34 cellular contexts compared by ENCODE assay signal in genomic region chr4:188121530-188121929, GRCh38. TPM values are rescaled to one million over a fixed set of nuclear protein-coding genes. Genes with fewer than 3 reads are reported as not detected.
"Had no signal": no experiment of that assay in that cellular context is flagged by ENCODE, and none has a peak within 500 bp of the region (broad histone marks: within the 10 kb centered on the region; RNA-seq: fewer than 3 reads in every experiment).

No MANE protein-coding gene starts in this region.

- H3K4me3 ChIP-seq: ascending aorta, breast epithelium, cardiac muscle cell, colonic mucosa, esophagus muscularis mucosa, gastrocnemius medialis, heart left ventricle had no signal

- H3K4me3 Mint-ChIP-seq: activated CD4-positive, alpha-beta memory T cell treated with anti-CD3 and anti-CD28 coated beads for 36 hours; activated CD4-positive, alpha-beta T cell treated with anti-CD3 and anti-CD28 coated beads for 36 hours; activated CD4-positive, alpha-beta T cell treated with anti-CD3 and anti-CD28 coated beads, Interleukin-2, amount 10 ng/mL, durations not matched to agents 24 days and 14 days; activated CD8-positive, alpha-beta memory T cell treated with anti-CD3 and anti-CD28 coated beads, Interleukin-2, amount 10 ng/mL, durations not matched to agents 7 days and 5 days; activated CD8-positive, alpha-beta T cell treated with anti-CD3 and anti-CD28 coated beads, Interleukin-2, amount 10 ng/mL, durations not matched to agents 7 days and 5 days; activated naive CD4-positive, alpha-beta T cell treated with anti-CD3 and anti-CD28 coated beads, Interleukin-2, amount 10 ng/mL, durations not matched to agents 7 days and 5 days; activated naive CD8-positive, alpha-beta T cell treated with anti-CD3 and anti-CD28 coated beads, Interleukin-2, amount 10 ng/mL, durations not matched to agents 7 days and 5 days; brain; T-helper 17 cell; T-helper 2 cell treated with Interferon-gamma antibody and Interleukin-4, amounts not matched to agents 5 μg/mL and 100 μg/mL, for 36 hours had no signal

- H3K36me3 Mint-ChIP-seq: activated CD4-positive, alpha-beta memory T cell treated with anti-CD3 and anti-CD28 coated beads for 36 hours; activated CD8-positive, alpha-beta memory T cell treated with anti-CD3 and anti-CD28 coated beads, Interleukin-2, amount 10 ng/mL, durations not matched to agents 7 days and 5 days; activated naive CD4-positive, alpha-beta T cell treated with anti-CD3 and anti-CD28 coated beads, Interleukin-2, amount 10 ng/mL, durations not matched to agents 7 days and 5 days; activated naive CD8-positive, alpha-beta T cell treated with anti-CD3 and anti-CD28 coated beads, Interleukin-2, amount 10 ng/mL, durations not matched to agents 7 days and 5 days; brain had no signal

- ATAC-seq: activated CD4-positive, alpha-beta T cell treated with anti-CD3 and anti-CD28 coated beads for 36 hours; activated CD8-positive, alpha-beta memory T cell treated with anti-CD3 and anti-CD28 coated beads, Interleukin-2, amount 10 ng/mL, durations not matched to agents 7 days and 5 days; activated CD8-positive, alpha-beta T cell treated with anti-CD3 and anti-CD28 coated beads, Interleukin-2, amount 10 ng/mL, durations not matched to agents 7 days and 5 days; activated naive CD4-positive, alpha-beta T cell treated with anti-CD3 and anti-CD28 coated beads, Interleukin-2, amount 50 U/mL, for 72 hours; foreskin keratinocyte; gastrocnemius medialis; heart left ventricle; T-helper 17 cell had no signal

- H3K27ac ChIP-seq: ascending aorta, breast epithelium, cardiac muscle cell, colonic mucosa, esophagus muscularis mucosa, foreskin keratinocyte, gastrocnemius medialis, heart left ventricle, WERI-Rb-1 had no signal

- H3K36me3 ChIP-seq: ascending aorta, breast epithelium, cardiac muscle cell, colonic mucosa, esophagus muscularis mucosa, gastrocnemius medialis, heart left ventricle, WERI-Rb-1 had no signal

- H3K27me3 ChIP-seq: ascending aorta, breast epithelium, cardiac muscle cell, colonic mucosa, esophagus muscularis mucosa, foreskin keratinocyte, gastrocnemius medialis, heart left ventricle had no signal

- H3K4me1 ChIP-seq: ascending aorta, breast epithelium, colonic mucosa, esophagus muscularis mucosa, foreskin keratinocyte, gastrocnemius medialis, heart left ventricle had no signal

- H3K9me3 ChIP-seq: ascending aorta, breast epithelium, colonic mucosa, esophagus muscularis mucosa, gastrocnemius medialis, heart left ventricle had no signal

- DNase-seq: activated CD4-positive, alpha-beta memory T cell treated with anti-CD3 and anti-CD28 coated beads for 36 hours; activated CD4-positive, alpha-beta T cell treated with anti-CD3 and anti-CD28 coated beads for 36 hours; activated CD4-positive, alpha-beta T cell treated with anti-CD3 and anti-CD28 coated beads, Interleukin-2, amount 10 ng/mL, durations not matched to agents 24 days and 14 days; activated CD4-positive, CD25-positive, alpha-beta regulatory T cell; activated CD4-positive, CD25-positive, alpha-beta regulatory T cell treated with anti-CD3 and anti-CD28 coated beads, Interleukin-2, amount 50 U/mL, for 72 hours; activated CD8-positive, alpha-beta memory T cell treated with anti-CD3 and anti-CD28 coated beads, Interleukin-2, amount 10 ng/mL, durations not matched to agents 7 days and 5 days; activated CD8-positive, alpha-beta memory T cell treated with anti-CD3 and anti-CD28 coated beads, Interleukin-2, amount 50 U/mL, for 4 hours; activated CD8-positive, alpha-beta T cell treated with anti-CD3 and anti-CD28 coated beads, Interleukin-2, amount 10 ng/mL, durations not matched to agents 7 days and 5 days; activated gamma-delta T cell; activated naive CD4-positive, alpha-beta T cell; activated naive CD4-positive, alpha-beta T cell treated with anti-CD3 and anti-CD28 coated beads, Interleukin-2, amount 10 ng/mL, durations not matched to agents 7 days and 5 days; activated naive CD8-positive, alpha-beta T cell treated with anti-CD3 and anti-CD28 coated beads, Interleukin-2, amount 10 ng/mL, durations not matched to agents 7 days and 5 days; activated T-cell treated with anti-CD3 and anti-CD28 coated beads, Interleukin-2, amount 50 U/mL, for 1 hour; activated T-cell treated with anti-CD3 and anti-CD28 coated beads, Interleukin-2, amount 50 U/mL, for 48 hours; central memory CD4-positive, alpha-beta T cell; cerebellar nuclear complex; colonic mucosa; effector CD8-positive, alpha-beta T cell; erythroblast; foreskin keratinocyte; gastrocnemius medialis; glutamatergic neuron; heart left ventricle; T-helper 17 cell; T1000; WERI-Rb-1 had no signal

- H3K27me3 Mint-ChIP-seq: activated CD4-positive, alpha-beta memory T cell treated with anti-CD3 and anti-CD28 coated beads for 36 hours; activated CD4-positive, alpha-beta T cell treated with anti-CD3 and anti-CD28 coated beads for 36 hours; activated CD4-positive, alpha-beta T cell treated with anti-CD3 and anti-CD28 coated beads, Interleukin-2, amount 10 ng/mL, durations not matched to agents 24 days and 14 days; activated CD8-positive, alpha-beta memory T cell treated with anti-CD3 and anti-CD28 coated beads, Interleukin-2, amount 10 ng/mL, durations not matched to agents 7 days and 5 days; activated naive CD4-positive, alpha-beta T cell treated with anti-CD3 and anti-CD28 coated beads, Interleukin-2, amount 10 ng/mL, durations not matched to agents 7 days and 5 days; activated naive CD8-positive, alpha-beta T cell treated with anti-CD3 and anti-CD28 coated beads, Interleukin-2, amount 10 ng/mL, durations not matched to agents 7 days and 5 days; T-helper 17 cell had no signal

- H3K27ac Mint-ChIP-seq: activated CD4-positive, alpha-beta memory T cell treated with anti-CD3 and anti-CD28 coated beads for 36 hours; activated CD4-positive, alpha-beta T cell treated with anti-CD3 and anti-CD28 coated beads for 36 hours; activated CD4-positive, alpha-beta T cell treated with anti-CD3 and anti-CD28 coated beads, Interleukin-2, amount 10 ng/mL, durations not matched to agents 24 days and 14 days; activated CD8-positive, alpha-beta memory T cell treated with anti-CD3 and anti-CD28 coated beads, Interleukin-2, amount 10 ng/mL, durations not matched to agents 7 days and 5 days; activated CD8-positive, alpha-beta T cell treated with anti-CD3 and anti-CD28 coated beads, Interleukin-2, amount 10 ng/mL, durations not matched to agents 7 days and 5 days; activated naive CD4-positive, alpha-beta T cell treated with anti-CD3 and anti-CD28 coated beads, Interleukin-2, amount 10 ng/mL, durations not matched to agents 7 days and 5 days; activated naive CD4-positive, alpha-beta T cell treated with anti-CD3 and anti-CD28 coated beads, Interleukin-2, amount 50 U/mL, for 72 hours; activated naive CD8-positive, alpha-beta T cell treated with anti-CD3 and anti-CD28 coated beads, Interleukin-2, amount 10 ng/mL, durations not matched to agents 7 days and 5 days; brain; T-helper 17 cell; T-helper 2 cell treated with Interferon-gamma antibody and Interleukin-4, amounts not matched to agents 5 μg/mL and 100 μg/mL, for 36 hours had no signal

- H3K4me1 Mint-ChIP-seq: activated CD4-positive, alpha-beta T cell treated with anti-CD3 and anti-CD28 coated beads for 36 hours; activated CD4-positive, alpha-beta T cell treated with anti-CD3 and anti-CD28 coated beads, Interleukin-2, amount 10 ng/mL, durations not matched to agents 24 days and 14 days; activated CD8-positive, alpha-beta memory T cell treated with anti-CD3 and anti-CD28 coated beads, Interleukin-2, amount 10 ng/mL, durations not matched to agents 7 days and 5 days; activated naive CD4-positive, alpha-beta T cell treated with anti-CD3 and anti-CD28 coated beads, Interleukin-2, amount 10 ng/mL, durations not matched to agents 7 days and 5 days; activated naive CD8-positive, alpha-beta T cell treated with anti-CD3 and anti-CD28 coated beads, Interleukin-2, amount 10 ng/mL, durations not matched to agents 7 days and 5 days; brain; T-helper 17 cell had no signal

RNA-seq across cellular contexts. Expression of gene TRIML2, which starts 12.1 kb away (rescaled TPM):
- total RNA-seq: activated CD4-positive, alpha-beta memory T cell treated with anti-CD3 and anti-CD28 coated beads for 36 hours; activated CD4-positive, alpha-beta T cell treated with anti-CD3 and anti-CD28 coated beads for 36 hours; activated CD4-positive, alpha-beta T cell treated with anti-CD3 and anti-CD28 coated beads, Interleukin-2, amount 10 ng/mL, durations not matched to agents 24 days and 14 days; activated CD8-positive, alpha-beta memory T cell treated with anti-CD3 and anti-CD28 coated beads for 36 hours; activated CD8-positive, alpha-beta memory T cell treated with anti-CD3 and anti-CD28 coated beads, Interleukin-2, amount 10 ng/mL, durations not matched to agents 7 days and 5 days; activated CD8-positive, alpha-beta T cell treated with anti-CD3 and anti-CD28 coated beads, Interleukin-2, amount 10 ng/mL, durations not matched to agents 7 days and 5 days; activated naive CD4-positive, alpha-beta T cell treated with anti-CD3 and anti-CD28 coated beads, Interleukin-2, amount 50 U/mL, for 72 hours; activated naive CD8-positive, alpha-beta T cell treated with anti-CD3 and anti-CD28 coated beads, Interleukin-2, amount 10 ng/mL, durations not matched to agents 7 days and 5 days; ascending aorta; breast epithelium; cardiac muscle cell; gastrocnemius medialis; heart left ventricle; T-helper 17 cell had no signal
- polyA plus RNA-seq: cardiac muscle cell, heart left ventricle had no signal

RNA-seq across cellular contexts. Expression of gene TRIML1, which starts 17.7 kb away (rescaled TPM):
- total RNA-seq: activated CD4-positive, alpha-beta memory T cell treated with anti-CD3 and anti-CD28 coated beads for 36 hours; activated CD4-positive, alpha-beta T cell treated with anti-CD3 and anti-CD28 coated beads for 36 hours; activated CD4-positive, alpha-beta T cell treated with anti-CD3 and anti-CD28 coated beads, Interleukin-2, amount 10 ng/mL, durations not matched to agents 24 days and 14 days; activated CD8-positive, alpha-beta memory T cell treated with anti-CD3 and anti-CD28 coated beads for 36 hours; activated CD8-positive, alpha-beta memory T cell treated with anti-CD3 and anti-CD28 coated beads, Interleukin-2, amount 10 ng/mL, durations not matched to agents 7 days and 5 days; activated CD8-positive, alpha-beta T cell treated with anti-CD3 and anti-CD28 coated beads, Interleukin-2, amount 10 ng/mL, durations not matched to agents 7 days and 5 days; activated naive CD4-positive, alpha-beta T cell treated with anti-CD3 and anti-CD28 coated beads, Interleukin-2, amount 50 U/mL, for 72 hours; activated naive CD8-positive, alpha-beta T cell treated with anti-CD3 and anti-CD28 coated beads, Interleukin-2, amount 10 ng/mL, durations not matched to agents 7 days and 5 days; ascending aorta; breast epithelium; cardiac muscle cell; colonic mucosa; esophagus muscularis mucosa; foreskin keratinocyte; gastrocnemius medialis; heart left ventricle; T-helper 17 cell had no signal
- polyA plus RNA-seq: cardiac muscle cell, foreskin keratinocyte, heart left ventricle had no signal
